In the genomic region with DNA sequence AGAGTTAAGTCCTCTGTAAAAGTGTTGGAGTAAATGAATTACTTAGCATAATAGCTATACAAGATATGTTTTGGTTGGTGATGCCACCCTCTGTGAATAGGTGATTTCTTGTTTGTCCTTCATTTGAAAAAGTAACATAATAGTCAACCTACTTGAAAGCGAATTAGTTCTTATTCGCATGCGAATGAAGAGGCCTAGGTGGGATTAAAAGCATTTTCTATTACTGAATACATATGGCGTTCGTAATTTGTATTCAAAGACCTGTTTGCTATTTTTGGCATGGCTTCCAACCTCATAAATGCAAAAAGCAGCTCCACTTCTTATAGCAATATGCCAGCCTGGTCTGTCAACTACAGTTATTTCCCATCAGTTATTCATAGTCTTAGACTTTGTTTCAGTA, we compare ENCODE assay signal across 16 cellular contexts.
A peak's percentile ranks its signal among the peaks of the same experiment; 100 is the strongest.
DNase-seq lines count a peak whose midpoint lies in the region; TF ChIP-seq lines count a peak whose summit lies in the region.
"Had no signal": no experiment of that assay in that cellular context is flagged by ENCODE, and none has a peak within 500 bp of the region (broad histone marks: within the 10 kb centered on the region; RNA-seq: fewer than 3 reads in every experiment).

No MANE protein-coding gene starts in this region.

- no peaks in the 10 kb centered on the region for H3K27me3 Mint-ChIP-seq in neural progenitor cell (ENCODE audit: insufficient read depth, low read depth)

- no peak overlapping the region for H3K27ac ChIP-seq in neural progenitor cell

- DNase-seq in DMS 273 treated with DMSO at 0.1 percent for 48 hours (lab: John Stamatoyannopoulos, UW), result peak; percentile 26
- DNase-seq in HAP-1 (ENCODE audit: low spot score in 2 of 2), result peak; percentile 30 to 83
- peak; percentile 28 for DNase-seq in astrocyte of the cerebellum (ENCODE audit: low read depth)
- no peak for DNase-seq in neural progenitor cell (ENCODE audit: low spot score)
- no peak for DNase-seq in iPS-NIHi11 (ENCODE audit: low spot score)
- DNase-seq in DMS53 (lab: John Stamatoyannopoulos, UW), result no peak
- DNase-seq in mucosa of gallbladder (ENCODE audit: low spot score), result no peak
- DNase-seq: C1 segment of cervical spinal cord; Calu3; CD4-positive, alpha-beta T cell; DMS153; DND-41; GDM1; GOT3 had no signal

- no peaks in the 10 kb centered on the region for H3K27me3 ChIP-seq in HAP-1 (ENCODE audit: low read depth)
- no peaks in the 10 kb centered on the region for H3K27me3 ChIP-seq in neural progenitor cell

- no peak overlapping the region for H2AFZ ChIP-seq in neural progenitor cell (replicated peaks)

- peaks cover 96% of the 10 kb centered on the region for H3K79me2 ChIP-seq in neural progenitor cell (ENCODE audit: low read depth)

- H3F3A ChIP-seq in neural progenitor cell (ENCODE audit: low read depth), result peaks cover 15% of the 10 kb centered on the region

- H3K27ac Mint-ChIP-seq in neural progenitor cell, result no peak overlapping the region
- H3K27ac Mint-ChIP-seq: B cell; CD4-positive, alpha-beta T cell; IgD-negative memory B cell had no signal

- in situ Hi-C loops in HAP-1 (cut with MboI; ENCODE audit: low sequenced_read_pairs) (no loop called here), astrocyte of the cerebellum (cut with HindIII; ENCODE audit: low sequenced_read_pairs) (no loop called here)

- H3K4me3 Mint-ChIP-seq in neural progenitor cell, result no peak overlapping the region
- H3K4me3 Mint-ChIP-seq: B cell; CD4-positive, alpha-beta T cell; IgD-negative memory B cell had no signal

- no peaks in the 10 kb centered on the region for H3K9me3 Mint-ChIP-seq in neural progenitor cell
- H3K9me3 Mint-ChIP-seq: CD4-positive, alpha-beta T cell; IgD-negative memory B cell had no signal

- H3K4me1 Mint-ChIP-seq in neural progenitor cell, result peaks cover 14% of the 10 kb centered on the region
- H3K4me1 Mint-ChIP-seq: B cell had no signal

- H3K4me2 ChIP-seq in neural progenitor cell, result peak overlapping the region; percentile 30

- H3K36me3 ChIP-seq in HAP-1 (replicated peaks) (no peaks in the 10 kb centered on the region), neural progenitor cell (no peaks in the 10 kb centered on the region)

- peaks cover 17% of the 10 kb centered on the region for H3K4me1 ChIP-seq in HAP-1
- H3K4me1 ChIP-seq in neural progenitor cell, result peaks cover 48% of the 10 kb centered on the region

- peaks cover 55% of the 10 kb centered on the region for H4K20me1 ChIP-seq in neural progenitor cell (ENCODE audit: low read depth)

- H3K9ac ChIP-seq in neural progenitor cell, result no peak overlapping the region

- peaks cover 11% of the 10 kb centered on the region for H3K36me3 Mint-ChIP-seq in neural progenitor cell
- H3K36me3 Mint-ChIP-seq: IgD-negative memory B cell had no signal

- no peak for TF ChIP-seq CTCF in astrocyte of the cerebellum (IDR thresholded peaks at IDR 0.05; ENCODE audit: low read depth, low read length, missing control alignments)
- TF ChIP-seq CTCF in neural progenitor cell (IDR thresholded peaks at IDR 0.05), result no peak

- H3K4me3 ChIP-seq in HAP-1, result no peak overlapping the region
- no peak overlapping the region for H3K4me3 ChIP-seq in astrocyte of the cerebellum (ENCODE audit: low read depth, low read length)
- H3K4me3 ChIP-seq in neural progenitor cell, result no peak overlapping the region

- H3K9me3 ChIP-seq in HAP-1, result no peaks in the 10 kb centered on the region
- H3K9me3 ChIP-seq in neural progenitor cell (ENCODE audit: low read depth), result no peaks in the 10 kb centered on the region

Comparison
In these comparisons a context has a peak if more than half of its experiments do, and no peak if none do; other contexts are left out.
1. DNase-seq: peak in DMS 273 treated with DMSO at 0.1 percent for 48 hours (single experiment), HAP-1 (2 of 2) and astrocyte of the cerebellum (single experiment); none in neural progenitor cell (single experiment), iPS-NIHi11 (single experiment), DMS53 (single experiment) and mucosa of gallbladder (single experiment).